ENCODE assay signal across 31 cellular contexts in the genomic region with DNA sequence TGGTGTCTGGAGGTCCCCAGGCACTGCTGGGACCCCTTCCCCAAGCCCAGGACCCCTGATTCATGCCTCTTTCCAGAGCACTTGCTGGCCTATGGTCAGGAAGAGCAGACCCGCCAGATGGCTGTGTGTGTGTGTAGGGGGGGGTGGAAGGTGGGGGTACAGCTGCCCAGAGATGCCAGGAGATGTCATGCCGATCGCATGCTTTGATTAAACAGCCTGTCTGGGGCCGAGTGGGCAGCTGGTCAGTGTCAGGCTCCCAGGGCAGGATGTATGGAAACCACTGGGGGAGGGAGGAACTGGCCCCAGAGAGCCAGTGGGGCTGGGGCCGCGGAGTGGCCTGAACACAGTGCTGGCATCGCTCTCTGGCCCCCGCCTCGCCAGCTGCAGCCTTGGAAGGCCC. TPM values are rescaled to one million over a fixed set of nuclear protein-coding genes. Genes with fewer than 3 reads are reported as not detected.
DNase-seq lines count a peak whose midpoint lies in the region; ATAC-seq and TF ChIP-seq lines count a peak whose summit lies in the region.
"Had no signal": no experiment of that assay in that cellular context is flagged by ENCODE, and none has a peak within 500 bp of the region (broad histone marks: within the 10 kb centered on the region; RNA-seq: fewer than 3 reads in every experiment).

No MANE protein-coding gene starts in this region.

- DNase-seq in DMS 273 (lab: John Stamatoyannopoulos, UW; ENCODE audit: unreplicated experiment) = peak; percentile 60
- DNase-seq in DMS 273 treated with DMSO at 0.1 percent for 48 hours (lab: John Stamatoyannopoulos, UW) = no peak
- DNase-seq in GF-D8 (lab: John Stamatoyannopoulos, UW) = no peak
- no peak for DNase-seq in DMS153 treated with DMSO at 0.1 percent for 48 hours (lab: John Stamatoyannopoulos, UW; ENCODE audit: unreplicated experiment)
- DNase-seq: activated CD4-positive, alpha-beta T cell treated with anti-CD3 and anti-CD28 coated beads for 4 hours; activated CD8-positive, alpha-beta T cell treated with anti-CD3 and anti-CD28 coated beads, Interleukin-2, amount 10 ng/mL, durations not matched to agents 7 days and 5 days; anterior cingulate cortex; CD4-positive, alpha-beta memory T cell; effector CD4-positive, alpha-beta T cell; EL; HCEC 1CT; hypothalamus; Kasumi-1; left cardiac atrium; NCI-H1436 treated with DMSO at 0.1 percent for 48 hours; NCI-H2081 treated with DMSO at 0.1 percent for 48 hours; NCI-H2227 treated with DMSO at 0.1 percent for 48 hours; NCI-H748 treated with DMSO at 0.1 percent for 48 hours; nephron progenitor cell; Peyer's patch; SIG-M5; sigmoid colon; stimulated activated CD4-positive, alpha-beta T cell treated with anti-CD3 and anti-CD28 coated beads, Interleukin-15, amount 100 ng/mL, for 24 hours; stimulated activated CD4-positive, alpha-beta T cell treated with anti-CD3 and anti-CD28 coated beads, Interleukin-4, amount 100 ng/mL, for 4 hours; T1000; upper lobe of right lung had no signal

- H3K27me3 ChIP-seq in neutrophil = no peaks in the 10 kb centered on the region
- H3K27me3 ChIP-seq: Peyer's patch, sigmoid colon, upper lobe of right lung had no signal

- peaks cover 39 to 61% of the 10 kb centered on the region in 2 experiments for H3K4me1 ChIP-seq in neutrophil (ENCODE audit: control insufficient read depth in 1 of 2, insufficient read depth in 1 of 2, low read depth in 1 of 2, low read length in 1 of 2)

- H3K4me3 ChIP-seq in neutrophil (ENCODE audit: low read depth in 1 of 2, low read length in 1 of 2) = no peak overlapping the region
- H3K4me3 ChIP-seq: Peyer's patch, sigmoid colon, upper lobe of right lung had no signal

- H3K36me3 ChIP-seq in neutrophil = peaks cover 13% of the 10 kb centered on the region
- H3K36me3 ChIP-seq: Peyer's patch, sigmoid colon, upper lobe of right lung had no signal

- TF ChIP-seq CTCF in neutrophil (IDR thresholded peaks at IDR 0.05) = no peak

- no peak for ATAC-seq in GM19397 (IDR thresholded peaks at IDR 0.05; ENCODE audit: unreplicated experiment)
- ATAC-seq: activated CD8-positive, alpha-beta T cell treated with anti-CD3 and anti-CD28 coated beads, Interleukin-2, amount 10 ng/mL, durations not matched to agents 7 days and 5 days; upper lobe of right lung had no signal

- H3K27ac ChIP-seq in angular gyrus (ENCODE audit: low read depth, low read length) = peak overlapping the region; percentile 55
- H3K27ac ChIP-seq in neutrophil = peak overlapping the region; percentile 6
- H3K27ac ChIP-seq in temporal lobe (ENCODE audit: low read depth, low read length) = peak overlapping the region; percentile 36
- H3K27ac ChIP-seq: 22Rv1, Peyer's patch, sigmoid colon, upper lobe of right lung had no signal

- H3K9me3 ChIP-seq in neutrophil = no peaks in the 10 kb centered on the region
- H3K9me3 ChIP-seq: Peyer's patch, sigmoid colon, upper lobe of right lung had no signal

RNA-seq across cellular contexts. Expression of gene RXRA, which starts 23.7 kb away (rescaled TPM):
- total RNA-seq in temporal lobe = 5.4 TPM
